ENCODE assay signal across 29 cellular contexts in the genomic region with DNA sequence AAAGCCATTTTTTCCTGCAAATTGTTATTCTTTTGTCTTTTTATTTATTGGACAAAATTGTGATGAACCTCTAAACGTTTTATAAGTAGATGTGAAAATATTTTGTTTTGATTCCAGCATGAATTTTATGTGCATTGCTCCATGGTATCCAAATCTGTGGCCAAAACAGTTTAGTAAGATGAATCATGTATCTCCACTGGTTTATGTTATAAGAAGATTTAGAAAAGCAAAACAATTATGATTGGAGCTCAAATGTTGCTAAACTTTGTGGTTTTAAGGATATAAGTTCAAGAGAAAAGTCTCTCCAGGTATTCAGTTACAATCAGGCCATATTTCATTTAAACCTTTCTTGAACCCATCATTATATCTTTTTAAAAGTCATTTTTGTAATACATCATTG.
DNase-seq lines count a peak whose midpoint lies in the region; TF ChIP-seq lines count a peak whose summit lies in the region.
"Had no signal": no experiment of that assay in that cellular context is flagged by ENCODE, and none has a peak within 500 bp of the region (broad histone marks: within the 10 kb centered on the region; RNA-seq: fewer than 3 reads in every experiment).

No MANE protein-coding gene starts in this region.

- H3K4me3 ChIP-seq in AG09309 (ENCODE audit: control insufficient read depth, low read depth, low read length): no peak overlapping the region
- no peak overlapping the region for H3K4me3 ChIP-seq in choroid plexus epithelial cell (ENCODE audit: low read depth, low read length)
- H3K4me3 ChIP-seq in stomach: no peak overlapping the region
- H3K4me3 ChIP-seq in neural progenitor cell: no peak overlapping the region
- H3K4me3 ChIP-seq: A549; ascending aorta; BLaER1 treated with 17β-estradiol and CSF1 and Interleukin-3, amounts not matched to agents 10 nM and 100 nM; heart right ventricle; lung; PC-9; tibial artery had no signal

- no peak overlapping the region for H3K4ac ChIP-seq in H9 (ENCODE audit: low read depth, low read length)

- no peak overlapping the region for H4K91ac ChIP-seq in H9 (ENCODE audit: insufficient read length, low read depth, low read length)

- no peak overlapping the region for H2BK120ac ChIP-seq in H9 (ENCODE audit: low read depth, low read length, poor library complexity, severe bottlenecking)

- H3K36me3 Mint-ChIP-seq in H9 (ENCODE audit: insufficient read depth in 1 of 3, low read depth in 3 of 3) (peaks cover 17 to 31% (median 23%) of the 10 kb centered on the region in 3 experiments), neural progenitor cell (peaks cover 19% of the 10 kb centered on the region)

- H3K14ac ChIP-seq in H9 (ENCODE audit: insufficient read depth, low read length): no peak overlapping the region

- no peak overlapping the region for H3K27ac ChIP-seq in H9 (ENCODE audit: insufficient read length, low read depth, low read length)
- H3K27ac ChIP-seq in stomach: no peak overlapping the region
- no peak overlapping the region for H3K27ac ChIP-seq in neural progenitor cell
- H3K27ac ChIP-seq: A549; ascending aorta; BLaER1 treated with 17β-estradiol and CSF1 and Interleukin-3, amounts not matched to agents 10 nM and 100 nM; foreskin keratinocyte; heart right ventricle; parathyroid adenoma; PC-9; tibial artery had no signal

- no peak overlapping the region for H2BK5ac ChIP-seq in H9 (ENCODE audit: insufficient read length, low read length)

- 0 out of 2 replicates have a peak, but pooled peaks cover 3% of the 10 kb centered on the region for H3K27me3 ChIP-seq in H9 (ENCODE audit: insufficient read depth, low read length)
- H3K27me3 ChIP-seq in stomach: no peaks in the 10 kb centered on the region
- no peaks in the 10 kb centered on the region for H3K27me3 ChIP-seq in neural progenitor cell
- H3K27me3 ChIP-seq: ascending aorta; BLaER1 treated with 17β-estradiol and CSF1 and Interleukin-3, amounts not matched to agents 10 nM and 100 nM; foreskin keratinocyte; heart right ventricle; tibial artery had no signal

- no peaks in the 10 kb centered on the region for H3K79me1 ChIP-seq in H9 (ENCODE audit: insufficient read depth, low read depth, low read length, poor library complexity, severe bottlenecking)

- no peak for TF ChIP-seq EP300 in stomach (IDR thresholded peaks at IDR 0.05)

- no peaks in the 10 kb centered on the region for H3K23me2 ChIP-seq in H9 (ENCODE audit: insufficient read length, low read depth, low read length, poor library complexity, severe bottlenecking)

- H3K79me2 ChIP-seq in H9 (ENCODE audit: insufficient read depth, low read length) (no peaks in the 10 kb centered on the region), neural progenitor cell (ENCODE audit: low read depth) (no peaks in the 10 kb centered on the region)
- H3K79me2 ChIP-seq: parathyroid adenoma had no signal

- H3K27ac Mint-ChIP-seq in H9: peak overlapping the region in 2 of 3 experiments; percentile 47 to 69; a peak in 4 of 7 replicates
- no peak overlapping the region for H3K27ac Mint-ChIP-seq in neural progenitor cell
- H3K27ac Mint-ChIP-seq: activated CD8-positive, alpha-beta T cell treated with anti-CD3 and anti-CD28 coated beads, Interleukin-2, amount 10 ng/mL, durations not matched to agents 7 days and 5 days; activated naive CD8-positive, alpha-beta T cell; nephron; stimulated activated naive CD8-positive, alpha-beta T cell treated with anti-CD3 and anti-CD28 coated beads, Interleukin-15, Interleukin-2, amounts not matched to agents 100 ng/mL and 50 ng/mL, for 24 hours had no signal

- H4K8ac ChIP-seq in H9 (replicated peaks; ENCODE audit: insufficient read length, low read depth, low read length): no peak overlapping the region

- H4K20me1 ChIP-seq in H9 (ENCODE audit: control insufficient read depth, insufficient read depth, insufficient read length) (no peaks in the 10 kb centered on the region), neural progenitor cell (ENCODE audit: low read depth) (no peaks in the 10 kb centered on the region)
- H4K20me1 ChIP-seq: BLaER1 treated with 17β-estradiol and CSF1 and Interleukin-3, amounts not matched to agents 10 nM and 100 nM had no signal

- no peak overlapping the region for H2AFZ ChIP-seq in H9 (ENCODE audit: low read length)
- H2AFZ ChIP-seq in neural progenitor cell (replicated peaks): no peak overlapping the region
- H2AFZ ChIP-seq: parathyroid adenoma, PC-9 had no signal

- no peak overlapping the region for H3T11ph ChIP-seq in H9 (ENCODE audit: low read length)

- H4K5ac ChIP-seq in H9 (ENCODE audit: insufficient read length, low read depth, low read length): no peak overlapping the region

- no peak overlapping the region for H3K23ac ChIP-seq in H9 (ENCODE audit: insufficient read length, low read depth, low read length)

- TF ChIP-seq CTCF in AG09309 (IDR thresholded peaks at IDR 0.05; ENCODE audit: control insufficient read depth, insufficient read depth, low read depth, low read length, missing control alignments): no peak
- TF ChIP-seq CTCF in H9 (conservative IDR thresholded peaks at IDR 0.05): no peak
- TF ChIP-seq CTCF in choroid plexus epithelial cell (conservative IDR thresholded peaks at IDR 0.05; ENCODE audit: low read depth, low read length): no peak
- no peak for TF ChIP-seq CTCF in stomach (IDR thresholded peaks at IDR 0.05)
- no peak for TF ChIP-seq CTCF in neural progenitor cell (IDR thresholded peaks at IDR 0.05)

- H3K4me1 Mint-ChIP-seq in H9 (peaks cover 20 to 26% of the 10 kb centered on the region in 2 experiments), neural progenitor cell (no peaks in the 10 kb centered on the region)
- H3K4me1 Mint-ChIP-seq: nephron had no signal

- H3K9me3 Mint-ChIP-seq in H9: no peaks in the 10 kb centered on the region
- peaks cover 3% of the 10 kb centered on the region for H3K9me3 Mint-ChIP-seq in neural progenitor cell
- H3K9me3 Mint-ChIP-seq: nephron; stimulated activated naive CD8-positive, alpha-beta T cell treated with anti-CD3 and anti-CD28 coated beads, Interleukin-15, Interleukin-2, amounts not matched to agents 100 ng/mL and 50 ng/mL, for 24 hours had no signal

- no peak overlapping the region for H2AK5ac ChIP-seq in H9 (ENCODE audit: insufficient read length, low read length)

- H3K4me2 ChIP-seq in H9 (ENCODE audit: insufficient read depth, insufficient read length, low read length): no peak overlapping the region
- no peak overlapping the region for H3K4me2 ChIP-seq in neural progenitor cell
- H3K4me2 ChIP-seq: A549; BLaER1 treated with 17β-estradiol and CSF1 and Interleukin-3, amounts not matched to agents 10 nM and 100 nM had no signal

- no peak overlapping the region for H3K4me3 Mint-ChIP-seq in H9
- no peak overlapping the region for H3K4me3 Mint-ChIP-seq in neural progenitor cell
- H3K4me3 Mint-ChIP-seq: activated CD8-positive, alpha-beta T cell treated with anti-CD3 and anti-CD28 coated beads, Interleukin-2, amount 10 ng/mL, durations not matched to agents 7 days and 5 days; activated naive CD8-positive, alpha-beta T cell; nephron; stimulated activated naive CD8-positive, alpha-beta T cell treated with anti-CD3 and anti-CD28 coated beads, Interleukin-15, Interleukin-2, amounts not matched to agents 100 ng/mL and 50 ng/mL, for 24 hours had no signal

- intact Hi-C loops in stomach (cut with DNase I; ENCODE audit: low total_unique reads): no loop called here

- H3K9me3 ChIP-seq in H9 (ENCODE audit: control insufficient read depth, low read depth, low read length): no peaks in the 10 kb centered on the region
- H3K9me3 ChIP-seq in stomach: no peaks in the 10 kb centered on the region
- no peaks in the 10 kb centered on the region for H3K9me3 ChIP-seq in neural progenitor cell (ENCODE audit: low read depth)
- H3K9me3 ChIP-seq: A549; ascending aorta; BLaER1 treated with 17β-estradiol and CSF1 and Interleukin-3, amounts not matched to agents 10 nM and 100 nM; tibial artery had no signal

- no peak overlapping the region for H3K9ac ChIP-seq in H9 (ENCODE audit: extremely low read depth, insufficient read length, low read length)
- H3K9ac ChIP-seq in neural progenitor cell: no peak overlapping the region
- H3K9ac ChIP-seq: BLaER1 treated with 17β-estradiol and CSF1 and Interleukin-3, amounts not matched to agents 10 nM and 100 nM; parathyroid adenoma had no signal

- no peak overlapping the region for H2BK15ac ChIP-seq in H9 (ENCODE audit: low read depth, low read length)

- H3K36me3 ChIP-seq in stomach: peaks cover 0 to 27% (median 17%) of the 10 kb centered on the region in 4 donors
- H3K36me3 ChIP-seq in neural progenitor cell: peaks cover 4% of the 10 kb centered on the region
- H3K36me3 ChIP-seq: BLaER1 treated with 17β-estradiol and CSF1 and Interleukin-3, amounts not matched to agents 10 nM and 100 nM had no signal

- no peaks in the 10 kb centered on the region for H3F3A ChIP-seq in neural progenitor cell (ENCODE audit: low read depth)

- no CpG with 5 or more reads among the region's 1 CpG for WGBS in H9 (ENCODE audit: extremely low coverage, insufficient read length, low lambda C conversion rate)
- WGBS in stomach, 5 donors: 19 to 52% (median 38%) methylated on average over 1 of the region's 1 CpG

- H3K27me3 Mint-ChIP-seq in H9 (ENCODE audit: low read depth) (no peaks in the 10 kb centered on the region), neural progenitor cell (ENCODE audit: insufficient read depth, low read depth) (no peaks in the 10 kb centered on the region)
- H3K27me3 Mint-ChIP-seq: activated naive CD8-positive, alpha-beta T cell; stimulated activated naive CD8-positive, alpha-beta T cell treated with anti-CD3 and anti-CD28 coated beads, Interleukin-15, Interleukin-2, amounts not matched to agents 100 ng/mL and 50 ng/mL, for 24 hours had no signal

- H3K56ac ChIP-seq in H9 (ENCODE audit: insufficient read length, low read depth, low read length): no peak overlapping the region

- H3K4me1 ChIP-seq in H9 (ENCODE audit: insufficient read depth, low read length) (no peaks in the 10 kb centered on the region), stomach (peaks cover 0 to 6% (median 0%) of the 10 kb centered on the region in 4 donors), neural progenitor cell (no peaks in the 10 kb centered on the region)
- H3K4me1 ChIP-seq: ascending aorta; BLaER1 treated with 17β-estradiol and CSF1 and Interleukin-3, amounts not matched to agents 10 nM and 100 nM; heart right ventricle; parathyroid adenoma; tibial artery had no signal

- DNase-seq in AG09309 (ENCODE audit: low read depth) (peak; percentile 44), H9 (no peak), choroid plexus epithelial cell (ENCODE audit: low read depth) (peak; percentile 55), iris pigment epithelial cell (ENCODE audit: low read depth) (peak; percentile 82), NCI-H2029 (lab: John Stamatoyannopoulos, UW) (no peak), stomach (no peak), neural progenitor cell (ENCODE audit: low spot score) (no peak)
- no peak for DNase-seq in stimulated activated naive CD4-positive, alpha-beta T cell (lab: John Stamatoyannopoulos, UW)
- DNase-seq: activated CD8-positive, alpha-beta T cell treated with anti-CD3 and anti-CD28 coated beads, Interleukin-2, amount 10 ng/mL, durations not matched to agents 7 days and 5 days; COR-L47; dermis blood vessel endothelial cell; DMS79; foreskin keratinocyte; heart right ventricle; Kasumi-1; NCI-H1048; NCI-H1694 treated with DMSO at 0.1 percent for 48 hours; NCI-H524 treated with DMSO at 0.1 percent for 48 hours; PC-9; stimulated activated CD4-positive, alpha-beta T cell treated with anti-CD3 and anti-CD28 coated beads, Interleukin-15, amount 100 ng/mL, for 24 hours; tibial artery had no signal

- no peak overlapping the region for H3K18ac ChIP-seq in H9 (ENCODE audit: insufficient read length, low read depth, low read length)

- no peak overlapping the region for H2BK20ac ChIP-seq in H9 (ENCODE audit: low read depth, low read length, poor library complexity, severe bottlenecking)

- no peak overlapping the region for H2BK12ac ChIP-seq in H9 (ENCODE audit: insufficient read length, low read depth, low read length)

- TF ChIP-seq POLR2A in stomach (IDR thresholded peaks at IDR 0.05): no peak

Comparison
In these comparisons a context has a peak if more than half of its experiments do, and no peak if none do; other contexts are left out.
1. DNase-seq: peak in AG09309 (single experiment), choroid plexus epithelial cell (single experiment) and iris pigment epithelial cell (single experiment); none in H9 (single experiment), NCI-H2029 (single experiment), stimulated activated naive CD4-positive, alpha-beta T cell (0 of 6), stomach (single experiment) and neural progenitor cell (single experiment).